ENCODE assay signal across 11 cellular contexts in the genomic region with DNA sequence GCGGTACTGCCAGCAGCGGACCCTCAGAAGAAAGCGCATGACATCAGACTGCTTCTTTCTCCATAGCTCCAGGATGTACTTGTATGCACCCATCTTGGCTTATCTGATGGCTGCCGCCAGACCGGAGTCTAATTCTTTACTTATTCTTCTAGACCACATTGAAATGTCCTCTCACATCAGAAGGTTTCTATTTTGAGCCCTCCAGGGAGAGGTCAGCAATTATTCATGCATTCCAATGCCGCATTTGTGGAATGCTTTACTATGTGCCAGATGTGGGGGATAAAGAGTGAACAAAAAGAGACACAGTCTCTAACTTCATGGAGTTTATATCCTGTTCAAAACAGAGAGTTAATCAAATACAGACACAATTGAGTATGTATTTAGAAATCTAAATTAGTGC.
DNase-seq lines count a peak whose midpoint lies in the region; ATAC-seq and TF ChIP-seq lines count a peak whose summit lies in the region.
"Had no signal": no experiment of that assay in that cellular context is flagged by ENCODE, and none has a peak within 500 bp of the region (broad histone marks: within the 10 kb centered on the region; RNA-seq: fewer than 3 reads in every experiment).

No MANE protein-coding gene starts in this region.

- H3K36me3 ChIP-seq in hepatocyte (replicated peaks; ENCODE audit: insufficient read depth, low read depth): no peaks in the 10 kb centered on the region
- H3K36me3 ChIP-seq in aorta (ENCODE audit: control insufficient read depth in 1 of 2, insufficient read depth in 2 of 2, low read length in 1 of 2): no peaks in the 10 kb centered on the region
- no peaks in the 10 kb centered on the region for H3K36me3 ChIP-seq in body of pancreas (replicated peaks in 1 of 2; ENCODE audit: insufficient read depth in 1 of 2, low read depth in 2 of 2)
- H3K36me3 ChIP-seq: transverse colon had no signal

- no peaks in the 10 kb centered on the region for H3K79me2 ChIP-seq in hepatocyte

- DNase-seq in Right ventricle myocardium superior: no peak
- DNase-seq in cardiac septum (ENCODE audit: low spot score): no peak
- peak; percentile 78 to 79 for DNase-seq in cardiac fibroblast (ENCODE audit: low read depth in 2 of 2)
- peak; percentile 24 for DNase-seq in hepatocyte (ENCODE audit: low spot score)
- DNase-seq in aorta: no peak
- DNase-seq in body of pancreas: no peak
- no peak for DNase-seq in posterior cingulate gyrus
- DNase-seq: activated CD4-positive, alpha-beta memory T cell treated with anti-CD3 and anti-CD28 coated beads, Interleukin-2, amount 10 ng/mL, durations not matched to agents 7 days and 5 days; AML-193; transverse colon had no signal

- H2AFZ ChIP-seq in hepatocyte: no peak overlapping the region

- no peaks in the 10 kb centered on the region for H3K9me2 ChIP-seq in hepatocyte (replicated peaks; ENCODE audit: insufficient read depth)

- H3K9me3 ChIP-seq in hepatocyte (ENCODE audit: low read depth) (no peaks in the 10 kb centered on the region), aorta (ENCODE audit: control insufficient read depth, low read length) (no peaks in the 10 kb centered on the region), body of pancreas (no peaks in the 10 kb centered on the region)
- H3K9me3 ChIP-seq: transverse colon had no signal

- peak; percentile 71 for ATAC-seq in Right ventricle myocardium superior (ENCODE audit: poor library complexity)
- ATAC-seq in aorta (ENCODE audit: low FRiP score): peak; percentile 37
- no peak for ATAC-seq in body of pancreas
- no peak for ATAC-seq in GM21526 (IDR thresholded peaks at IDR 0.05; ENCODE audit: low FRiP score, unreplicated experiment)

- H3K27me3 ChIP-seq in hepatocyte: no peaks in the 10 kb centered on the region
- H3K27me3 ChIP-seq in aorta (ENCODE audit: control insufficient read depth in 1 of 2, insufficient read depth in 2 of 2, low read length in 1 of 2): no peaks in the 10 kb centered on the region
- no peaks in the 10 kb centered on the region for H3K27me3 ChIP-seq in body of pancreas
- H3K27me3 ChIP-seq: transverse colon had no signal

- H4K20me1 ChIP-seq in hepatocyte (ENCODE audit: insufficient read depth, poor library complexity, severe bottlenecking): no peaks in the 10 kb centered on the region

- no peak overlapping the region for H3K27ac ChIP-seq in hepatocyte
- peak overlapping the region in 1 of 2 donors; percentile 90 for H3K27ac ChIP-seq in aorta (ENCODE audit: low read depth in 1 of 2, low read length in 2 of 2)
- no peak overlapping the region for H3K27ac ChIP-seq in body of pancreas
- H3K27ac ChIP-seq: transverse colon had no signal

- H3K4me3 ChIP-seq in cardiac fibroblast (replicated peaks in 1 of 2; ENCODE audit: low read depth in 2 of 2, low read length in 2 of 2): no peak overlapping the region
- H3K4me3 ChIP-seq in hepatocyte: no peak overlapping the region
- H3K4me3 ChIP-seq in aorta (ENCODE audit: low read length in 2 of 2): no peak overlapping the region
- no peak overlapping the region for H3K4me3 ChIP-seq in body of pancreas
- H3K4me3 ChIP-seq: transverse colon had no signal

- TF ChIP-seq POLR2A in body of pancreas (IDR thresholded peaks at IDR 0.05): no peak

- TF ChIP-seq CTCF in cardiac fibroblast (IDR thresholded peaks at IDR 0.05; ENCODE audit: low read depth, low read length) (no peak), hepatocyte (IDR thresholded peaks at IDR 0.05; ENCODE audit: poor library complexity) (no peak), body of pancreas (IDR thresholded peaks at IDR 0.05) (no peak)

- intact Hi-C loops in Right ventricle myocardium superior (cut with DNase I): no loop called here
- intact Hi-C loops in cardiac septum (cut with DNase I): no loop called here
- intact Hi-C loops in aorta (cut with DNase I): loop anchor here (5.0 kb wide), 3 partner anchors 95 to 220 kb away; no protein-coding TSS in a partner anchor
- intact Hi-C loops in body of pancreas (cut with DNase I): no loop called here
- intact Hi-C loops in posterior cingulate gyrus (cut with DNase I): no loop called here

- 59% methylated on average over 6 of the region's 6 CpGs for WGBS in hepatocyte (ENCODE audit: low lambda C conversion rate, missing lambda C conversion rate)
- WGBS in aorta, 2 donors: 5 to 6% methylated on average over 6 of the region's 6 CpGs
- 65 to 67% methylated on average over 6 of the region's 6 CpGs for WGBS in body of pancreas, 2 donors

- H3K4me1 ChIP-seq in hepatocyte (ENCODE audit: insufficient read depth) (no peaks in the 10 kb centered on the region), aorta (ENCODE audit: control insufficient read depth in 1 of 2, insufficient read depth in 2 of 2, low read length in 2 of 2) (peaks cover 2 to 12% of the 10 kb centered on the region in 2 donors), body of pancreas (peaks cover 4% of the 10 kb centered on the region)

- H3K4me2 ChIP-seq in hepatocyte: no peak overlapping the region

Comparison
In these comparisons a context has a peak if more than half of its experiments do, and no peak if none do; other contexts are left out.
1. ATAC-seq: peak in Right ventricle myocardium superior (single experiment) and aorta (single experiment); none in body of pancreas (single experiment) and GM21526 (single experiment).
2. DNase-seq: peak in cardiac fibroblast (2 of 2) and hepatocyte (single experiment); none in Right ventricle myocardium superior (single experiment), cardiac septum (single experiment), aorta (0 of 2), body of pancreas (0 of 4) and posterior cingulate gyrus (0 of 10).
3. intact Hi-C loops: an anchor here in aorta (5.0 kb wide); none called in Right ventricle myocardium superior, cardiac septum, body of pancreas and posterior cingulate gyrus.